In genomic region chr1:57597036-57597435, GRCh38 we compare ENCODE assay signal across 15 cellular contexts.
DNase-seq lines count a peak whose midpoint lies in the region; TF ChIP-seq lines count a peak whose summit lies in the region.
"Had no signal": no experiment of that assay in that cellular context is flagged by ENCODE, and none has a peak within 500 bp of the region (broad histone marks: within the 10 kb centered on the region; RNA-seq: fewer than 3 reads in every experiment).

No MANE protein-coding gene starts in this region.

- H3K36me3 ChIP-seq in HUES48 (ENCODE audit: control insufficient read depth, insufficient read depth, low read length) (no peaks in the 10 kb centered on the region), endodermal cell (ENCODE audit: control insufficient read depth, insufficient read depth, low read length) (no peaks in the 10 kb centered on the region)
- H3K36me3 ChIP-seq: BLaER1 treated with 17β-estradiol and CSF1 and Interleukin-3, amounts not matched to agents 10 nM and 100 nM had no signal

- H3K27me3 Mint-ChIP-seq in endodermal cell (ENCODE audit: insufficient read depth): peaks cover 33% of the 10 kb centered on the region
- no peaks in the 10 kb centered on the region for H3K27me3 Mint-ChIP-seq in neural crest cell (ENCODE audit: low read depth)
- H3K27me3 Mint-ChIP-seq: CD4-positive, CD25-positive, alpha-beta regulatory T cell had no signal

- H3K9ac ChIP-seq in HUES48 (ENCODE audit: low read depth, low read length) (no peak overlapping the region), endodermal cell (ENCODE audit: extremely low read depth, low read length, poor library complexity, severe bottlenecking) (no peak overlapping the region)
- H3K9ac ChIP-seq: BLaER1 treated with 17β-estradiol and CSF1 and Interleukin-3, amounts not matched to agents 10 nM and 100 nM; GM23248 had no signal

- no peak overlapping the region for H3K4me3 Mint-ChIP-seq in endodermal cell
- no peak overlapping the region for H3K4me3 Mint-ChIP-seq in neural crest cell
- H3K4me3 Mint-ChIP-seq: CD4-positive, CD25-positive, alpha-beta regulatory T cell had no signal

- H3K4me1 ChIP-seq in HUES48 (ENCODE audit: control insufficient read depth, insufficient read depth, low read length) (peaks cover 49% of the 10 kb centered on the region), endodermal cell (ENCODE audit: control insufficient read depth, insufficient read depth, low read length) (peaks cover 15% of the 10 kb centered on the region)
- H3K4me1 ChIP-seq: BLaER1 treated with 17β-estradiol and CSF1 and Interleukin-3, amounts not matched to agents 10 nM and 100 nM had no signal

- TF ChIP-seq CTCF in endodermal cell (conservative IDR thresholded peaks at IDR 0.05): no peak
- TF ChIP-seq CTCF in neural crest cell (conservative IDR thresholded peaks at IDR 0.05): no peak

- H3K27ac ChIP-seq in HUES48 (ENCODE audit: low read depth, low read length): peak overlapping the region; percentile 72
- H3K27ac ChIP-seq in endodermal cell (ENCODE audit: low read depth, low read length): no peak overlapping the region
- H3K27ac ChIP-seq: BLaER1 treated with 17β-estradiol and CSF1 and Interleukin-3, amounts not matched to agents 10 nM and 100 nM; GM23248 had no signal

- WGBS in endodermal cell (ENCODE audit: insufficient coverage in 1 of 2, insufficient read length in 1 of 2), 2 experiments: 15 to 67% methylated on average over 3 to 4 of the region's 4 CpGs

- H3K36me3 Mint-ChIP-seq in endodermal cell (ENCODE audit: low read depth) (no peaks in the 10 kb centered on the region), neural crest cell (ENCODE audit: low read depth) (no peaks in the 10 kb centered on the region)
- H3K36me3 Mint-ChIP-seq: CD4-positive, CD25-positive, alpha-beta regulatory T cell had no signal

- H3K9me3 ChIP-seq in HUES48 (ENCODE audit: control insufficient read depth, insufficient read depth, low read length) (no peaks in the 10 kb centered on the region), endodermal cell (ENCODE audit: control insufficient read depth, low read length) (no peaks in the 10 kb centered on the region)
- H3K9me3 ChIP-seq: BLaER1 treated with 17β-estradiol and CSF1 and Interleukin-3, amounts not matched to agents 10 nM and 100 nM had no signal

- peak; percentile 23 for DNase-seq in ELF-1 (ENCODE audit: low read depth, low spot score)
- DNase-seq in endodermal cell: peak; percentile 74
- DNase-seq in neural crest cell (ENCODE audit: low read depth, low spot score): no peak
- DNase-seq in NCI-H446 (lab: John Stamatoyannopoulos, UW): no peak
- no peak for DNase-seq in NCI-H69 (lab: John Stamatoyannopoulos, UW)
- DNase-seq in NAMALWA (ENCODE audit: low spot score): no peak
- no peak for DNase-seq in occipital lobe (lab: John Stamatoyannopoulos, UW)
- DNase-seq: 8988T; CD4-positive, CD25-positive, alpha-beta regulatory T cell; DMS53; GM23248; HCEC 1CT had no signal

- H3K27me3 ChIP-seq in HUES48 (ENCODE audit: control insufficient read depth, insufficient read depth, low read length) (no peaks in the 10 kb centered on the region), endodermal cell (ENCODE audit: control insufficient read depth, insufficient read depth, low read length, poor library complexity, severe bottlenecking) (peaks cover 12% of the 10 kb centered on the region)
- H3K27me3 ChIP-seq: BLaER1 treated with 17β-estradiol and CSF1 and Interleukin-3, amounts not matched to agents 10 nM and 100 nM had no signal

- H3K4me1 Mint-ChIP-seq in endodermal cell: peaks cover 57% of the 10 kb centered on the region
- H3K4me1 Mint-ChIP-seq in neural crest cell: peaks cover 35% of the 10 kb centered on the region
- H3K4me1 Mint-ChIP-seq: CD4-positive, CD25-positive, alpha-beta regulatory T cell had no signal

- H3K4me3 ChIP-seq in HUES48 (ENCODE audit: low read depth, low read length): no peak overlapping the region
- peak overlapping the region; percentile 2 for H3K4me3 ChIP-seq in endodermal cell (ENCODE audit: low read length)
- H3K4me3 ChIP-seq: BLaER1 treated with 17β-estradiol and CSF1 and Interleukin-3, amounts not matched to agents 10 nM and 100 nM; GM12878; GM23248 had no signal

- H3K9me3 Mint-ChIP-seq in endodermal cell (no peaks in the 10 kb centered on the region), neural crest cell (peaks cover 5% of the 10 kb centered on the region)

- H3K27ac Mint-ChIP-seq in endodermal cell: peak overlapping the region; percentile 3
- peak overlapping the region; percentile 70 for H3K27ac Mint-ChIP-seq in neural crest cell (ENCODE audit: unreplicated experiment)
- H3K27ac Mint-ChIP-seq: CD4-positive, CD25-positive, alpha-beta regulatory T cell had no signal

Comparison
In these comparisons a context has a peak if more than half of its experiments do, and no peak if none do; other contexts are left out.
1. DNase-seq: peak in ELF-1 (single experiment) and endodermal cell (single experiment); none in neural crest cell (single experiment), NCI-H446 (0 of 2), NCI-H69 (single experiment), NAMALWA (single experiment) and occipital lobe (single experiment).